ENCODE assay signal across 10 cellular contexts in the genomic region with DNA sequence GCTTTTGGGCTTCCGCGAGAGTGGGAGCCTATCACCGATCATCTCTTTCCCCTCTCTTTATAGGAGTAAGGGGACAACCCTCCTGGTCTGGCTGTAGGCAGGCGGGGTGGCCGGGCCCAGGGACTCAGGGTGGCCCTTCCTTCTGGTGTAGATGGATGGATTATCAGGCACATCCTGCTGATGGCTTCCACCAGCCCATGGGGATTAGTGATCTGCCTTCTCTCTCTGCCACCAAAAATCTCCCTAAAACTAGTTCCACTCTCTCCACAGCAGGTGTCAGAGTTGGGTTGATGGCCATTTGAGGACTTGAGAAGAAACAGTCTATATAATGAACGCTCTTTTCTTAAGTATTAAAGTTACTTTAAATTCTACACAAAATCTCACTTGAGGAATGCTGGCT. TPM values are rescaled to one million over a fixed set of nuclear protein-coding genes. Genes with fewer than 3 reads are reported as not detected.
DNase-seq lines count a peak whose midpoint lies in the region; ATAC-seq, FAIRE-seq and TF ChIP-seq lines count a peak whose summit lies in the region.
"Had no signal": no experiment of that assay in that cellular context is flagged by ENCODE, and none has a peak within 500 bp of the region (broad histone marks: within the 10 kb centered on the region; RNA-seq: fewer than 3 reads in every experiment).

No MANE protein-coding gene starts in this region.

- no peak for TF ChIP-seq POLR2A in GM12892 (IDR thresholded peaks at IDR 0.05; ENCODE audit: low read depth, low read length)

- H3K36me3 Mint-ChIP-seq in activated naive CD4-positive, alpha-beta T cell treated with anti-CD3 and anti-CD28 coated beads, Interleukin-2, amount 10 ng/mL, durations not matched to agents 7 days and 5 days = peaks cover 52% of the 10 kb centered on the region
- peaks cover 0 to 15% of the 10 kb centered on the region in 2 donors for H3K36me3 Mint-ChIP-seq in activated naive CD4-positive, alpha-beta T cell treated with anti-CD3 and anti-CD28 coated beads, Interleukin-2, amount 50 U/mL, for 72 hours
- peaks cover 39% of the 10 kb centered on the region for H3K36me3 Mint-ChIP-seq in stimulated activated effector memory CD8-positive, alpha-beta T cell treated with anti-CD3 and anti-CD28 coated beads, Interleukin-12 subunit alpha, Interleukin-12 subunit beta, amount 100 ng/mL, for 72 hours

- peaks cover 93% of the 10 kb centered on the region for H3K4me1 Mint-ChIP-seq in activated naive CD4-positive, alpha-beta T cell treated with anti-CD3 and anti-CD28 coated beads, Interleukin-2, amount 10 ng/mL, durations not matched to agents 7 days and 5 days
- peaks cover 81% of the 10 kb centered on the region for H3K4me1 Mint-ChIP-seq in stimulated activated effector memory CD8-positive, alpha-beta T cell treated with anti-CD3 and anti-CD28 coated beads, Interleukin-12 subunit alpha, Interleukin-12 subunit beta, amount 100 ng/mL, for 72 hours

- CTCF ChIA-PET in activated naive CD4-positive, alpha-beta T cell treated with anti-CD3 and anti-CD28 coated beads, Interleukin-2, amount 10 ng/mL, durations not matched to agents 7 days and 5 days (lab: Charles Lee) = interaction anchor here (0.6 to 2.9 kb wide), 11 partner anchors 10 to 320 kb away, joined by 3 to 12 read pairs (median 4); no protein-coding TSS in a partner anchor

- H3K4me3 Mint-ChIP-seq in activated naive CD4-positive, alpha-beta T cell treated with anti-CD3 and anti-CD28 coated beads, Interleukin-2, amount 10 ng/mL, durations not matched to agents 7 days and 5 days = peak overlapping the region; percentile 44
- H3K4me3 Mint-ChIP-seq in stimulated activated effector memory CD8-positive, alpha-beta T cell treated with anti-CD3 and anti-CD28 coated beads, Interleukin-12 subunit alpha, Interleukin-12 subunit beta, amount 100 ng/mL, for 72 hours = peak overlapping the region; percentile 9

- ATAC-seq in activated naive CD4-positive, alpha-beta T cell treated with anti-CD3 and anti-CD28 coated beads, Interleukin-2, amount 50 U/mL, for 72 hours = no peak
- ATAC-seq in stimulated activated effector memory CD8-positive, alpha-beta T cell treated with anti-CD3 and anti-CD28 coated beads, Interleukin-12 subunit alpha, Interleukin-12 subunit beta, amount 100 ng/mL, for 72 hours = no peak
- ATAC-seq in GM18867 (IDR thresholded peaks at IDR 0.05; ENCODE audit: unreplicated experiment) (no peak), HG03097 (IDR thresholded peaks at IDR 0.05; ENCODE audit: low FRiP score, unreplicated experiment) (no peak)

- no peak for DNase-seq in activated naive CD4-positive, alpha-beta T cell treated with anti-CD3 and anti-CD28 coated beads, Interleukin-2, amount 10 ng/mL, durations not matched to agents 7 days and 5 days
- no peak for DNase-seq in activated naive CD4-positive, alpha-beta T cell treated with Interleukin-2 at 50 U/mL for 16 hours
- DNase-seq in Kasumi-1 (lab: John Stamatoyannopoulos, UW) (peak; percentile 32 to 48), GM12892 (ENCODE audit: insufficient read length) (no peak)
- DNase-seq in activated naive CD4-positive, alpha-beta T cell treated with anti-CD3 and anti-CD28 coated beads, Interleukin-2, amount 50 U/mL, for 72 hours (ENCODE audit: low spot score in 2 of 2) = no peak
- no peak for DNase-seq in stimulated activated effector memory CD8-positive, alpha-beta T cell treated with anti-CD3 and anti-CD28 coated beads, Interleukin-12 subunit alpha, Interleukin-12 subunit beta, amount 100 ng/mL, for 72 hours (ENCODE audit: low spot score in 2 of 2)
- DNase-seq: sigmoid colon had no signal

- FAIRE-seq in GM12892 (lab: Jason Lieb, UNC) = no peak
- FAIRE-seq: GM12891 had no signal

- no peaks in the 10 kb centered on the region for H3K27me3 Mint-ChIP-seq in activated naive CD4-positive, alpha-beta T cell treated with anti-CD3 and anti-CD28 coated beads, Interleukin-2, amount 10 ng/mL, durations not matched to agents 7 days and 5 days

- peak overlapping the region; percentile 82 for H3K27ac Mint-ChIP-seq in activated naive CD4-positive, alpha-beta T cell treated with anti-CD3 and anti-CD28 coated beads, Interleukin-2, amount 10 ng/mL, durations not matched to agents 7 days and 5 days
- H3K27ac Mint-ChIP-seq in activated naive CD4-positive, alpha-beta T cell treated with anti-CD3 and anti-CD28 coated beads, Interleukin-2, amount 50 U/mL, for 72 hours = peak overlapping the region; percentile 72 to 87
- H3K27ac Mint-ChIP-seq in stimulated activated effector memory CD8-positive, alpha-beta T cell treated with anti-CD3 and anti-CD28 coated beads, Interleukin-12 subunit alpha, Interleukin-12 subunit beta, amount 100 ng/mL, for 72 hours = no peak overlapping the region

- no peaks in the 10 kb centered on the region for H3K9me3 Mint-ChIP-seq in activated naive CD4-positive, alpha-beta T cell treated with anti-CD3 and anti-CD28 coated beads, Interleukin-2, amount 10 ng/mL, durations not matched to agents 7 days and 5 days
- no peaks in the 10 kb centered on the region for H3K9me3 Mint-ChIP-seq in activated naive CD4-positive, alpha-beta T cell treated with anti-CD3 and anti-CD28 coated beads, Interleukin-2, amount 50 U/mL, for 72 hours
- no peaks in the 10 kb centered on the region for H3K9me3 Mint-ChIP-seq in stimulated activated effector memory CD8-positive, alpha-beta T cell treated with anti-CD3 and anti-CD28 coated beads, Interleukin-12 subunit alpha, Interleukin-12 subunit beta, amount 100 ng/mL, for 72 hours

RNA-seq across cellular contexts. Expression of a gene that starts 37.4 kb away (rescaled TPM):
- 10 to 100 TPM; 89.3 to 98.5 TPM for total RNA-seq in activated naive CD4-positive, alpha-beta T cell treated with anti-CD3 and anti-CD28 coated beads, Interleukin-2, amount 50 U/mL, for 72 hours
- polyA plus RNA-seq in GM12892 (2012; ENCODE audit: missing spikeins) = 26.4 TPM

Comparison
In these comparisons a context has a peak if more than half of its experiments do, and no peak if none do; other contexts are left out.
1. DNase-seq: peak in Kasumi-1 (2 of 2); none in activated naive CD4-positive, alpha-beta T cell treated with anti-CD3 and anti-CD28 coated beads, Interleukin-2, amount 10 ng/mL, durations not matched to agents 7 days and 5 days (single experiment), activated naive CD4-positive, alpha-beta T cell treated with Interleukin-2 at 50 U/mL for 16 hours (single experiment), activated naive CD4-positive, alpha-beta T cell treated with anti-CD3 and anti-CD28 coated beads, Interleukin-2, amount 50 U/mL, for 72 hours (0 of 2), stimulated activated effector memory CD8-positive, alpha-beta T cell treated with anti-CD3 and anti-CD28 coated beads, Interleukin-12 subunit alpha, Interleukin-12 subunit beta, amount 100 ng/mL, for 72 hours (0 of 2) and GM12892 (single experiment).